In the genomic region with DNA sequence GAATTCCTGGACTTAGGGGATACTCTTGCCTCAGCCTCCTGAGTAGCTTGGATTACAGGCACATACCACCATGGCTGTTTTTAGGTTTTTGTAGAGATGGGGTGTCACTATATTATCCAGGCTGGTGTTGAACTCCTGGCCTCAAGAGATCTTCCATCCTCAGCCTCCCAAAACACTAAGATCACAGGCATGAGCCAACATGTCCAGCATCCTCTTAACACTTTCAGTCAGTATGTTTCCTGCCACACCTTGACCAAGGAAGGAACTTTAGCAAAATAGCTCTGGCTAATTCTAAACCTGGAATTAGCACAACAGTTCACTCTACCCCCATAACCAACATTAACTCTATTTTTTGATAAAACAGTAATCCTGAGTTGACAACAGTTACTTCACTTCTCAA, we compare ENCODE assay signal across 24 cellular contexts. TPM values are rescaled to one million over a fixed set of nuclear protein-coding genes. Genes with fewer than 3 reads are reported as not detected.
A peak's percentile ranks its signal among the peaks of the same experiment; 100 is the strongest.
DNase-seq lines count a peak whose midpoint lies in the region; ATAC-seq, FAIRE-seq and TF ChIP-seq lines count a peak whose summit lies in the region.
"Had no signal": no experiment of that assay in that cellular context is flagged by ENCODE, and none has a peak within 500 bp of the region (broad histone marks: within the 10 kb centered on the region; RNA-seq: fewer than 3 reads in every experiment).

No MANE protein-coding gene starts in this region.

- H3K56ac ChIP-seq in H1 (replicated peaks; ENCODE audit: insufficient read length, low read depth, low read length) = no peak overlapping the region

- no peak overlapping the region for H3K4me2 ChIP-seq in H1 (ENCODE audit: insufficient read depth in 1 of 2, low read depth in 2 of 2, low read length in 2 of 2)

- ATAC-seq in activated CD8-positive, alpha-beta memory T cell treated with anti-CD3 and anti-CD28 coated beads, Interleukin-2, amount 10 ng/mL, durations not matched to agents 7 days and 5 days = no peak
- no peak for ATAC-seq in CD8-positive, alpha-beta T cell
- ATAC-seq in WTC11 = no peak

- no peaks in the 10 kb centered on the region for H3K79me1 ChIP-seq in H1 (ENCODE audit: low read depth, low read length)

- CTCF ChIA-PET in activated CD8-positive, alpha-beta memory T cell treated with anti-CD3 and anti-CD28 coated beads, Interleukin-2, amount 10 ng/mL, durations not matched to agents 7 days and 5 days (lab: Charles Lee) = interaction anchor here (1.8 to 4.1 kb wide), 3 partner anchors 10 to 206 kb away, joined by 4 to 19 read pairs (median 4); no protein-coding TSS in a partner anchor
- CTCF ChIA-PET in CD8-positive, alpha-beta T cell (lab: Charles Lee) = no interaction called here
- CTCF ChIA-PET in WTC11 (lab: Charles Lee) = interaction anchor here (1.3 to 2.3 kb wide), 2 partner anchors 10 to 34 kb away, joined by 4 to 5 read pairs; no protein-coding TSS in a partner anchor
- CTCF ChIA-PET in H1 (lab: Charles Lee; ENCODE audit: partially characterized antibody) = interaction anchor here (0.8 to 1.4 kb wide), 4 partner anchors 10 to 34 kb away, joined by 3 to 6 read pairs (median 4); no protein-coding TSS in a partner anchor

- H3K9ac ChIP-seq in H1 (replicated peaks in 1 of 4; ENCODE audit: extremely low read depth in 1 of 4, low read depth in 3 of 4, low read length in 3 of 4) = no peak overlapping the region

- no peak overlapping the region for H3K4me3 ChIP-seq in CD8-positive, alpha-beta T cell (ENCODE audit: low read depth, low read length)
- no peak overlapping the region for H3K4me3 ChIP-seq in H1 (ENCODE audit: extremely low read depth in 1 of 4, insufficient read depth in 2 of 4, low read depth in 3 of 4, low read length in 4 of 4)

- no peak overlapping the region for H2BK120ac ChIP-seq in H1 (replicated peaks; ENCODE audit: low read depth, low read length)

- H4K91ac ChIP-seq in H1 (replicated peaks; ENCODE audit: insufficient read length, low read length) = no peak overlapping the region

- no peak overlapping the region for H2BK12ac ChIP-seq in H1 (ENCODE audit: low read depth, low read length)

- H2AK5ac ChIP-seq in H1 (ENCODE audit: low read depth, low read length) = no peak overlapping the region

- H3K14ac ChIP-seq in H1 (ENCODE audit: insufficient read length) = no peak overlapping the region

- no peaks in the 10 kb centered on the region; the same call in 1 of the 2 replicates for H3K23me2 ChIP-seq in H1 (ENCODE audit: low read depth, low read length)

- H3K18ac ChIP-seq in H1 (ENCODE audit: extremely low read depth, low read length) = no peak overlapping the region

- no peak for TF ChIP-seq EP300 in H1 (IDR thresholded peaks at IDR 0.05; ENCODE audit: borderline replicate concordance in 1 of 2, low read depth in 2 of 2, low read length in 2 of 2)

- POLR2A ChIA-PET in CD8-positive, alpha-beta T cell (lab: Charles Lee) = interaction anchor here (0.6 kb wide), 1 partner anchor 18 kb away, joined by 3 read pairs; no protein-coding TSS in a partner anchor
- POLR2A ChIA-PET in WTC11 (lab: Charles Lee) = no interaction called here
- POLR2A ChIA-PET in H1 (lab: Charles Lee; ENCODE audit: partially characterized antibody) = no interaction called here

- H2BK20ac ChIP-seq in H1 (ENCODE audit: low read length) = no peak overlapping the region

- peaks cover 21% of the 10 kb centered on the region for H3K36me3 ChIP-seq in CD8-positive, alpha-beta T cell (ENCODE audit: insufficient read depth, low read length)
- peaks cover 0 to 32% (median 10%) of the 10 kb centered on the region in 4 experiments; a peak in 5 of 8 replicates for H3K36me3 ChIP-seq in H1 (ENCODE audit: control insufficient read depth in 2 of 4, insufficient read depth in 4 of 4, low read length in 3 of 4)

- H3K4me3 Mint-ChIP-seq in activated CD8-positive, alpha-beta memory T cell treated with anti-CD3 and anti-CD28 coated beads, Interleukin-2, amount 10 ng/mL, durations not matched to agents 7 days and 5 days = no peak overlapping the region
- no peak overlapping the region for H3K4me3 Mint-ChIP-seq in CD8-positive, alpha-beta T cell
- H3K4me3 Mint-ChIP-seq in WTC11 = no peak overlapping the region
- H3K4me3 Mint-ChIP-seq: CD4-positive, alpha-beta T cell had no signal

- H3K79me2 ChIP-seq in H1 (ENCODE audit: control insufficient read depth in 1 of 2, insufficient read depth in 2 of 2, low read length in 2 of 2) = no peaks in the 10 kb centered on the region

- H3K4ac ChIP-seq in H1 (replicated peaks; ENCODE audit: insufficient read length, low read depth, low read length) = no peak overlapping the region

- DNase-seq in activated CD8-positive, alpha-beta memory T cell treated with anti-CD3 and anti-CD28 coated beads, Interleukin-2, amount 10 ng/mL, durations not matched to agents 7 days and 5 days = no peak
- no peak for DNase-seq in activated CD8-positive, alpha-beta memory T cell treated with anti-CD3 and anti-CD28 coated beads, Interleukin-2, amount 50 U/mL, for 48 hours
- no peak for DNase-seq in CD8-positive, alpha-beta T cell
- DNase-seq in WTC11 (ENCODE audit: low spot score) (no peak), H1 (ENCODE audit: low read depth in 1 of 2, low spot score in 2 of 2) (no peak), T-helper 9 cell (no peak), NCI-H1105 treated with DMSO at 0.1 percent for 48 hours (lab: John Stamatoyannopoulos, UW) (no peak), amygdala (lab: John Stamatoyannopoulos, UW) (no peak)
- DNase-seq: CD4-positive, alpha-beta T cell; DMS153; GDM1; HCEC 1CT; Kasumi-1; NCI-H1105; NCI-H1694 treated with DMSO at 0.1 percent for 48 hours; NCI-H2107; NCI-H510A treated with DMSO at 0.1 percent for 48 hours; NCI-H774; OCI-M1; SHP77 treated with DMSO at 0.1 percent for 48 hours had no signal

- H4K8ac ChIP-seq in H1 (ENCODE audit: extremely low read depth, insufficient read depth, low read length) = no peak overlapping the region

- no peak overlapping the region for H3K27ac ChIP-seq in CD8-positive, alpha-beta T cell (ENCODE audit: low read depth, low read length)
- H3K27ac ChIP-seq in H1 (ENCODE audit: low read depth, low read length) = no peak overlapping the region

- peaks cover 6% of the 10 kb centered on the region for H3K4me1 Mint-ChIP-seq in activated CD8-positive, alpha-beta memory T cell treated with anti-CD3 and anti-CD28 coated beads, Interleukin-2, amount 10 ng/mL, durations not matched to agents 7 days and 5 days
- no peaks in the 10 kb centered on the region for H3K4me1 Mint-ChIP-seq in CD8-positive, alpha-beta T cell (ENCODE audit: low read depth)
- H3K4me1 Mint-ChIP-seq in WTC11 = no peaks in the 10 kb centered on the region

- no peak for TF ChIP-seq CTCF in CD8-positive, alpha-beta T cell (IDR thresholded peaks at IDR 0.05)
- TF ChIP-seq CTCF in WTC11 (IDR thresholded peaks at IDR 0.05) = no peak
- TF ChIP-seq CTCF in H1 (IDR thresholded peaks at IDR 0.05; ENCODE audit: control extremely low read depth in 1 of 3, insufficient read depth in 1 of 3, low read depth in 1 of 3, low read length in 3 of 3) = no peak

- no peak overlapping the region for H2AFZ ChIP-seq in H1 (ENCODE audit: low read length)

- no peak overlapping the region for H2BK5ac ChIP-seq in H1 (ENCODE audit: low read depth, low read length)

- no peaks in the 10 kb centered on the region for H3K27me3 Mint-ChIP-seq in activated CD8-positive, alpha-beta memory T cell treated with anti-CD3 and anti-CD28 coated beads, Interleukin-2, amount 10 ng/mL, durations not matched to agents 7 days and 5 days
- no peaks in the 10 kb centered on the region for H3K27me3 Mint-ChIP-seq in CD8-positive, alpha-beta T cell (ENCODE audit: low read depth)
- no peaks in the 10 kb centered on the region for H3K27me3 Mint-ChIP-seq in WTC11 (ENCODE audit: low read depth)
- H3K27me3 Mint-ChIP-seq: CD4-positive, alpha-beta T cell had no signal

- H3K23ac ChIP-seq in H1 (ENCODE audit: insufficient read length) = no peak overlapping the region

- peaks cover 2% of the 10 kb centered on the region in 2 experiments for H4K20me1 ChIP-seq in H1 (replicated peaks in 1 of 2; ENCODE audit: control insufficient read depth in 1 of 2, insufficient read depth in 2 of 2, low read length in 2 of 2)

- H3K9me3 ChIP-seq in CD8-positive, alpha-beta T cell (ENCODE audit: low read length) = no peaks in the 10 kb centered on the region
- H3K9me3 ChIP-seq in H1 (ENCODE audit: insufficient read depth in 2 of 2, low read depth in 1 of 2, low read length in 1 of 2) = no peaks in the 10 kb centered on the region

- no peak overlapping the region for H2BK15ac ChIP-seq in H1 (ENCODE audit: low read length)

- H3K9me3 Mint-ChIP-seq in activated CD8-positive, alpha-beta memory T cell treated with anti-CD3 and anti-CD28 coated beads, Interleukin-2, amount 10 ng/mL, durations not matched to agents 7 days and 5 days (ENCODE audit: low read depth) = no peaks in the 10 kb centered on the region
- H3K9me3 Mint-ChIP-seq in CD8-positive, alpha-beta T cell = no peaks in the 10 kb centered on the region
- H3K9me3 Mint-ChIP-seq in WTC11 = no peaks in the 10 kb centered on the region
- H3K9me3 Mint-ChIP-seq: CD4-positive, alpha-beta T cell had no signal

- no peak overlapping the region for H4K5ac ChIP-seq in H1 (ENCODE audit: insufficient read length, low read depth, low read length)

- H3K4me1 ChIP-seq in CD8-positive, alpha-beta T cell (ENCODE audit: insufficient read depth, low read length) = no peaks in the 10 kb centered on the region
- no peaks in the 10 kb centered on the region for H3K4me1 ChIP-seq in H1 (replicated peaks in 1 of 4; ENCODE audit: control insufficient read depth in 3 of 4, insufficient read depth in 4 of 4, low read length in 3 of 4)

- peak overlapping the region; percentile 41 for H3K27ac Mint-ChIP-seq in activated CD8-positive, alpha-beta memory T cell treated with anti-CD3 and anti-CD28 coated beads, Interleukin-2, amount 10 ng/mL, durations not matched to agents 7 days and 5 days
- peak overlapping the region; percentile 75 for H3K27ac Mint-ChIP-seq in CD8-positive, alpha-beta T cell
- H3K27ac Mint-ChIP-seq in WTC11 = peak overlapping the region; percentile 13; the same call in 1 of the 2 replicates
- H3K27ac Mint-ChIP-seq: CD4-positive, alpha-beta T cell had no signal

- peaks cover 11% of the 10 kb centered on the region for H3K36me3 Mint-ChIP-seq in activated CD8-positive, alpha-beta memory T cell treated with anti-CD3 and anti-CD28 coated beads, Interleukin-2, amount 10 ng/mL, durations not matched to agents 7 days and 5 days
- peaks cover 52% of the 10 kb centered on the region for H3K36me3 Mint-ChIP-seq in CD8-positive, alpha-beta T cell
- H3K36me3 Mint-ChIP-seq in WTC11 = peaks cover 48% of the 10 kb centered on the region

- TF ChIP-seq RAD21 in H1 (IDR thresholded peaks at IDR 0.05 in 1 of 2, conservative IDR thresholded peaks at IDR 0.05 in 1 of 2; ENCODE audit: low read depth in 2 of 2, low read length in 2 of 2) = no peak

- peak; percentile 45 for FAIRE-seq in H1 (lab: Jason Lieb, UNC)

- intact Hi-C loops in CD8-positive, alpha-beta T cell (cut with DNase I, micrococcal nuclease) = no loop called here

- H3K27me3 ChIP-seq in CD8-positive, alpha-beta T cell (ENCODE audit: insufficient read depth, low read length) = no peaks in the 10 kb centered on the region
- no peaks in the 10 kb centered on the region for H3K27me3 ChIP-seq in H1 (replicated peaks in 1 of 4; ENCODE audit: control insufficient read depth in 3 of 4, extremely low read depth in 1 of 4, insufficient read depth in 3 of 4, low read length in 3 of 4)

- no peak for TF ChIP-seq POLR2A in H1 (IDR thresholded peaks at IDR 0.05; ENCODE audit: control extremely low read depth in 1 of 2, low read depth in 2 of 2, low read length in 2 of 2)

RNA-seq across cellular contexts. Expression of gene DNAJB7, which starts 27.2 kb away (rescaled TPM):
- not detected for total RNA-seq in activated CD8-positive, alpha-beta memory T cell treated with anti-CD3 and anti-CD28 coated beads, Interleukin-2, amount 10 ng/mL, durations not matched to agents 7 days and 5 days
- not detected for total RNA-seq in CD8-positive, alpha-beta T cell
- not detected in 3 replicates for total RNA-seq in WTC11 (2021)
- not detected in 2 replicates for total RNA-seq in H1 (2021; fragmentation: NEBNext Ultra II Directional; extraction: Animal tissue kit (Norgen Biotek cat#: 25700))
- polyA plus RNA-seq in H1 (2011; rRNA removed) = not detected in 2 replicates
- polyA plus RNA-seq in H1 (2011; cell fraction: cytosol; rRNA removed) = not detected
- polyA plus RNA-seq in H1 (2011; cell fraction: nucleus; rRNA removed) = not detected
- 0.07 to 0.14 TPM (median 0.09 TPM) in 4 replicates for polyA plus RNA-seq in H1 (2012, experiment 1 of 2)
- polyA plus RNA-seq in H1 (2012, experiment 2 of 2) = not detected
- not detected for polyA plus RNA-seq in H1 (2013, experiment 1 of 2)
- polyA plus RNA-seq in H1 (2013, experiment 2 of 2) = not detected
- polyA minus RNA-seq in H1 (2011; rRNA and poly(A)+ RNA removed) = not detected in 2 replicates
- not detected for polyA minus RNA-seq in H1 (2011; cell fraction: cytosol; rRNA and poly(A)+ RNA removed)
- polyA minus RNA-seq in H1 (2011; cell fraction: nucleus; rRNA and poly(A)+ RNA removed) = not detected
- total RNA-seq: A172; CD4-positive, alpha-beta T cell; Daoy; RPMI7951 had no signal
- polyA plus RNA-seq: BJ had no signal

RNA-seq across cellular contexts. Expression of gene XPNPEP3, which starts 32.2 kb away (rescaled TPM):
- total RNA-seq in activated CD8-positive, alpha-beta memory T cell treated with anti-CD3 and anti-CD28 coated beads, Interleukin-2, amount 10 ng/mL, durations not matched to agents 7 days and 5 days = 10 to 100 TPM; 11.2 to 12.5 TPM
- 10 to 100 TPM; 13.9 to 15.2 TPM for total RNA-seq in CD8-positive, alpha-beta T cell
- 25.9 to 28.2 TPM (median 27.5 TPM) in 3 replicates for total RNA-seq in WTC11 (2021)
- total RNA-seq in H1 (2021; fragmentation: NEBNext Ultra II Directional; extraction: Animal tissue kit (Norgen Biotek cat#: 25700)) = 21.5 and 25.8 TPM in 2 replicates
- polyA plus RNA-seq in H1 (2011; rRNA removed) = 9.9 and 29.2 TPM in 2 replicates
- 13.1 TPM for polyA plus RNA-seq in H1 (2011; cell fraction: cytosol; rRNA removed)
- 14.7 TPM for polyA plus RNA-seq in H1 (2011; cell fraction: nucleus; rRNA removed)
- polyA plus RNA-seq in H1 (2012, experiment 1 of 2) = 9.7 to 11.8 TPM (median 10.5 TPM) in 4 replicates
- polyA plus RNA-seq in H1 (2012, experiment 2 of 2) = 3.7 TPM
- 10.2 TPM for polyA plus RNA-seq in H1 (2013, experiment 1 of 2)
- 10.2 TPM for polyA plus RNA-seq in H1 (2013, experiment 2 of 2)
- polyA minus RNA-seq in H1 (2011; rRNA and poly(A)+ RNA removed) = 37.0 and 40.4 TPM in 2 replicates
- 37.6 TPM for polyA minus RNA-seq in H1 (2011; cell fraction: cytosol; rRNA and poly(A)+ RNA removed)
- 41.8 TPM for polyA minus RNA-seq in H1 (2011; cell fraction: nucleus; rRNA and poly(A)+ RNA removed)

RNA-seq across cellular contexts. Expression of gene ST13, which starts 32.7 kb away (rescaled TPM):
- 100 to 1,000 TPM; 120 to 150 TPM for total RNA-seq in activated CD8-positive, alpha-beta memory T cell treated with anti-CD3 and anti-CD28 coated beads, Interleukin-2, amount 10 ng/mL, durations not matched to agents 7 days and 5 days
- total RNA-seq in CD8-positive, alpha-beta T cell = 100 to 1,000 TPM; 143 to 160 TPM
- 289 to 303 TPM (median 291 TPM) in 3 replicates for total RNA-seq in WTC11 (2021)
- 305 TPM in 2 replicates for total RNA-seq in H1 (2021; fragmentation: NEBNext Ultra II Directional; extraction: Animal tissue kit (Norgen Biotek cat#: 25700))
- polyA plus RNA-seq in H1 (2011; rRNA removed) = 32.5 and 52.0 TPM in 2 replicates
- polyA plus RNA-seq in H1 (2011; cell fraction: cytosol; rRNA removed) = 132 TPM
- 45.9 TPM for polyA plus RNA-seq in H1 (2011; cell fraction: nucleus; rRNA removed)
- polyA plus RNA-seq in H1 (2012, experiment 1 of 2) = 322 to 358 TPM (median 337 TPM) in 4 replicates
- 43.0 TPM for polyA plus RNA-seq in H1 (2012, experiment 2 of 2)
- polyA plus RNA-seq in H1 (2013, experiment 1 of 2) = 191 TPM
- polyA plus RNA-seq in H1 (2013, experiment 2 of 2) = 216 TPM
- polyA minus RNA-seq in H1 (2011; rRNA and poly(A)+ RNA removed) = 103 and 149 TPM in 2 replicates
- 87.9 TPM for polyA minus RNA-seq in H1 (2011; cell fraction: cytosol; rRNA and poly(A)+ RNA removed)
- polyA minus RNA-seq in H1 (2011; cell fraction: nucleus; rRNA and poly(A)+ RNA removed) = 60.0 TPM

Comparison
In these comparisons a context has a peak if more than half of its experiments do, and no peak if none do; other contexts are left out.
1. H3K27ac Mint-ChIP-seq: peak in every context shown above with its lines; median percentile 75 in CD8-positive, alpha-beta T cell; 41 in activated CD8-positive, alpha-beta memory T cell treated with anti-CD3 and anti-CD28 coated beads, Interleukin-2, amount 10 ng/mL, durations not matched to agents 7 days and 5 days; 13 in WTC11.